28 cellular contexts compared by ENCODE assay signal in genomic region chr3:23624305-23624704, GRCh38.
DNase-seq lines count a peak whose midpoint lies in the region; ATAC-seq, FAIRE-seq and TF ChIP-seq lines count a peak whose summit lies in the region.
"Had no signal": no experiment of that assay in that cellular context is flagged by ENCODE, and none has a peak within 500 bp of the region (broad histone marks: within the 10 kb centered on the region; RNA-seq: fewer than 3 reads in every experiment).

No MANE protein-coding gene starts in this region.

- no peaks in the 10 kb centered on the region for H3K36me3 Mint-ChIP-seq in activated T-helper 17 cell treated with anti-CD3 and anti-CD28 coated beads, Interleukin-2, amount 50 U/mL, for 72 hours (ENCODE audit: low read depth)
- peaks cover 0 to 3% (median 0%) of the 10 kb centered on the region in 3 donors for H3K36me3 Mint-ChIP-seq in immature natural killer cell
- no peaks in the 10 kb centered on the region for H3K36me3 Mint-ChIP-seq in activated CD4-positive, alpha-beta T cell treated with anti-CD3 and anti-CD28 coated beads, Interleukin-2, amount 10 ng/mL, durations not matched to agents 24 days and 14 days (ENCODE audit: low read depth)
- H3K36me3 Mint-ChIP-seq: activated naive CD4-positive, alpha-beta T cell treated with anti-CD3 and anti-CD28 coated beads, Interleukin-2, amount 50 U/mL, for 24 hours; type B pancreatic cell had no signal

- TF ChIP-seq CTCF in A549 (IDR thresholded peaks at IDR 0.05), result no peak

- peaks cover 5% of the 10 kb centered on the region; the same call in 1 of the 3 replicates for H3K9me3 ChIP-seq in A549

- TF ChIP-seq RAD21 in A549 (conservative IDR thresholded peaks at IDR 0.05 in 1 of 2, IDR thresholded peaks at IDR 0.05 in 1 of 2), result no peak

- no peak for TF ChIP-seq EP300 in A549 (IDR thresholded peaks at IDR 0.05)

- H3K4me1 ChIP-seq in A549, result peaks cover 6% of the 10 kb centered on the region
- H3K4me1 ChIP-seq: ascending aorta, esophagus muscularis mucosa had no signal

- POLR2A ChIA-PET in A549 (lab: Yijun Ruan, JAX), result no interaction called here

- ATAC-seq in A549 (no peak), HG02610 (IDR thresholded peaks at IDR 0.05; ENCODE audit: unreplicated experiment) (peak; percentile 53)
- ATAC-seq in activated T-helper 17 cell treated with anti-CD3 and anti-CD28 coated beads, Interleukin-2, amount 50 U/mL, for 72 hours (replicated peaks), result peak; percentile 60
- ATAC-seq: HCT116, left cardiac atrium had no signal

- H3K27ac ChIP-seq in A549, result no peak overlapping the region
- H3K27ac ChIP-seq: ascending aorta; BLaER1 treated with 17β-estradiol and CSF1 and Interleukin-3, amounts not matched to agents 10 nM and 100 nM; esophagus muscularis mucosa had no signal

- no peak overlapping the region for H3K4me2 ChIP-seq in A549
- H3K4me2 ChIP-seq: BLaER1 treated with 17β-estradiol and CSF1 and Interleukin-3, amounts not matched to agents 10 nM and 100 nM had no signal

- no peak overlapping the region for H3K27ac Mint-ChIP-seq in activated T-helper 17 cell treated with anti-CD3 and anti-CD28 coated beads, Interleukin-2, amount 50 U/mL, for 72 hours
- H3K27ac Mint-ChIP-seq in immature natural killer cell, result no peak overlapping the region
- no peak overlapping the region for H3K27ac Mint-ChIP-seq in activated CD4-positive, alpha-beta T cell treated with anti-CD3 and anti-CD28 coated beads, Interleukin-2, amount 10 ng/mL, durations not matched to agents 24 days and 14 days
- H3K27ac Mint-ChIP-seq: activated naive CD4-positive, alpha-beta T cell treated with anti-CD3 and anti-CD28 coated beads, Interleukin-2, amount 50 U/mL, for 24 hours; nephron; type B pancreatic cell had no signal

- peaks cover 10% of the 10 kb centered on the region for H3K27me3 Mint-ChIP-seq in activated T-helper 17 cell treated with anti-CD3 and anti-CD28 coated beads, Interleukin-2, amount 50 U/mL, for 72 hours
- peaks cover 0 to 7% (median 3%) of the 10 kb centered on the region in 3 donors for H3K27me3 Mint-ChIP-seq in immature natural killer cell (ENCODE audit: low read depth in 3 of 3)
- no peaks in the 10 kb centered on the region for H3K27me3 Mint-ChIP-seq in activated CD4-positive, alpha-beta T cell treated with anti-CD3 and anti-CD28 coated beads, Interleukin-2, amount 10 ng/mL, durations not matched to agents 24 days and 14 days
- H3K27me3 Mint-ChIP-seq: type B pancreatic cell had no signal

- TF ChIP-seq POLR2A in A549 (IDR thresholded peaks at IDR 0.05; ENCODE audit: low read length), result no peak
- TF ChIP-seq POLR2A in GM12891 (IDR thresholded peaks at IDR 0.05; ENCODE audit: low read depth, low read length), result no peak

- no peak overlapping the region for H3K4me3 ChIP-seq in A549
- H3K4me3 ChIP-seq: ascending aorta; BLaER1 treated with 17β-estradiol and CSF1 and Interleukin-3, amounts not matched to agents 10 nM and 100 nM; esophagus muscularis mucosa had no signal

- intact Hi-C loops in activated CD4-positive, alpha-beta T cell treated with anti-CD3 and anti-CD28 coated beads, Interleukin-2, amount 10 ng/mL, durations not matched to agents 24 days and 14 days (cut with micrococcal nuclease), result no loop called here

- FAIRE-seq in A549 (lab: Jason Lieb, UNC) (no peak), GM12891 (lab: Jason Lieb, UNC) (peak; percentile 20)
- FAIRE-seq: G401.6, GM19239 had no signal

- H3K4me3 Mint-ChIP-seq in activated T-helper 17 cell treated with anti-CD3 and anti-CD28 coated beads, Interleukin-2, amount 50 U/mL, for 72 hours, result no peak overlapping the region
- H3K4me3 Mint-ChIP-seq in immature natural killer cell, result no peak overlapping the region
- no peak overlapping the region for H3K4me3 Mint-ChIP-seq in activated CD4-positive, alpha-beta T cell treated with anti-CD3 and anti-CD28 coated beads, Interleukin-2, amount 10 ng/mL, durations not matched to agents 24 days and 14 days
- H3K4me3 Mint-ChIP-seq: activated naive CD4-positive, alpha-beta T cell treated with anti-CD3 and anti-CD28 coated beads, Interleukin-2, amount 50 U/mL, for 24 hours; nephron; type B pancreatic cell had no signal

- no peak for DNase-seq in A549 (ENCODE audit: low read depth in 1 of 2, low spot score in 1 of 2)
- no peak for DNase-seq in GM12891 (ENCODE audit: insufficient read length, low spot score)
- no peak for DNase-seq in GM19240 (ENCODE audit: insufficient read length, low spot score)
- DNase-seq in dedifferentiated amniotic fluid mesenchymal stem cell (ENCODE audit: extremely low spot score), result no peak
- no peak for DNase-seq in immature natural killer cell
- DNase-seq in activated CD4-positive, alpha-beta T cell treated with anti-CD3 and anti-CD28 coated beads, Interleukin-2, amount 10 ng/mL, durations not matched to agents 24 days and 14 days, result no peak
- DNase-seq: activated CD4-positive, alpha-beta T cell treated with anti-CD3 and anti-CD28 coated beads for 4 hours; caudate nucleus; cortex of kidney; foreskin melanocyte; left cardiac atrium; NCI-H1105 treated with DMSO at 0.1 percent for 48 hours; NCI-H1930; NCI-H526 treated with DMSO at 0.1 percent for 48 hours; SHP77; stimulated activated CD4-positive, alpha-beta T cell treated with anti-CD3 and anti-CD28 coated beads, Interleukin-2, amount 100 ng/mL, for 24 hours; substantia nigra had no signal

- 55% methylated on average over 1 of the region's 1 CpG for WGBS in A549 (ENCODE audit: missing lambda C conversion rate)

- no peaks in the 10 kb centered on the region for H3K4me1 Mint-ChIP-seq in activated T-helper 17 cell treated with anti-CD3 and anti-CD28 coated beads, Interleukin-2, amount 50 U/mL, for 72 hours
- H3K4me1 Mint-ChIP-seq in immature natural killer cell, result peaks cover 1 to 4% of the 10 kb centered on the region in 2 donors
- H3K4me1 Mint-ChIP-seq in activated CD4-positive, alpha-beta T cell treated with anti-CD3 and anti-CD28 coated beads, Interleukin-2, amount 10 ng/mL, durations not matched to agents 24 days and 14 days, result no peaks in the 10 kb centered on the region
- H3K4me1 Mint-ChIP-seq: activated naive CD4-positive, alpha-beta T cell treated with anti-CD3 and anti-CD28 coated beads, Interleukin-2, amount 50 U/mL, for 24 hours had no signal

- CTCF ChIA-PET in A549 (lab: Yijun Ruan, JAX), result interaction anchor here (0.5 to 0.8 kb wide), 2 partner anchors 9 to 53 kb away, joined by 3 to 5 read pairs; no protein-coding TSS in a partner anchor

- H3K9me3 Mint-ChIP-seq in activated T-helper 17 cell treated with anti-CD3 and anti-CD28 coated beads, Interleukin-2, amount 50 U/mL, for 72 hours, result no peaks in the 10 kb centered on the region
- H3K9me3 Mint-ChIP-seq in immature natural killer cell, result peaks cover 0 to 5% (median 0%) of the 10 kb centered on the region in 6 donors
- H3K9me3 Mint-ChIP-seq in activated CD4-positive, alpha-beta T cell treated with anti-CD3 and anti-CD28 coated beads, Interleukin-2, amount 10 ng/mL, durations not matched to agents 24 days and 14 days, result peaks cover 6% of the 10 kb centered on the region
- H3K9me3 Mint-ChIP-seq: activated naive CD4-positive, alpha-beta T cell treated with anti-CD3 and anti-CD28 coated beads, Interleukin-2, amount 50 U/mL, for 24 hours had no signal

TF ChIP-seq in A549, 52 proteins besides CTCF, POLR2A, EP300 and RAD21:
- TF ChIP-seq USF2 (IDR thresholded peaks at IDR 0.05), result peak; percentile 37; the same call in 1 of the 2 replicates
- TF ChIP-seq PBX3 (IDR thresholded peaks at IDR 0.05), result no peak
- TF ChIP-seq KDM5A (IDR thresholded peaks at IDR 0.05), result no peak
- TF ChIP-seq ESRRA (IDR thresholded peaks at IDR 0.05; ENCODE audit: borderline replicate concordance, low read length), result no peak

TF ChIP-seq in GM12891, 5 proteins besides CTCF, POLR2A, EP300 and RAD21:
- TF ChIP-seq TAF1 (IDR thresholded peaks at IDR 0.05; ENCODE audit: low read depth, low read length), result no peak
- no peak for TF ChIP-seq PAX5 (IDR thresholded peaks at IDR 0.05; ENCODE audit: insufficient read depth, low read length, severe bottlenecking)
- no peak for TF ChIP-seq POU2F2 (IDR thresholded peaks at IDR 0.05; ENCODE audit: low read depth, low read length)
- TF ChIP-seq SPI1 (IDR thresholded peaks at IDR 0.05; ENCODE audit: low read depth, low read length), result no peak
TF ChIP-seq in GM12891: peak in this region for 0.

Comparison
In these comparisons a context has a peak if more than half of its experiments do, and no peak if none do; other contexts are left out.
1. ATAC-seq: peak in HG02610 (single experiment) and activated T-helper 17 cell treated with anti-CD3 and anti-CD28 coated beads, Interleukin-2, amount 50 U/mL, for 72 hours (single experiment); none in A549 (0 of 2).